1 cellular context compared by ENCODE assay signal in the genomic region with DNA sequence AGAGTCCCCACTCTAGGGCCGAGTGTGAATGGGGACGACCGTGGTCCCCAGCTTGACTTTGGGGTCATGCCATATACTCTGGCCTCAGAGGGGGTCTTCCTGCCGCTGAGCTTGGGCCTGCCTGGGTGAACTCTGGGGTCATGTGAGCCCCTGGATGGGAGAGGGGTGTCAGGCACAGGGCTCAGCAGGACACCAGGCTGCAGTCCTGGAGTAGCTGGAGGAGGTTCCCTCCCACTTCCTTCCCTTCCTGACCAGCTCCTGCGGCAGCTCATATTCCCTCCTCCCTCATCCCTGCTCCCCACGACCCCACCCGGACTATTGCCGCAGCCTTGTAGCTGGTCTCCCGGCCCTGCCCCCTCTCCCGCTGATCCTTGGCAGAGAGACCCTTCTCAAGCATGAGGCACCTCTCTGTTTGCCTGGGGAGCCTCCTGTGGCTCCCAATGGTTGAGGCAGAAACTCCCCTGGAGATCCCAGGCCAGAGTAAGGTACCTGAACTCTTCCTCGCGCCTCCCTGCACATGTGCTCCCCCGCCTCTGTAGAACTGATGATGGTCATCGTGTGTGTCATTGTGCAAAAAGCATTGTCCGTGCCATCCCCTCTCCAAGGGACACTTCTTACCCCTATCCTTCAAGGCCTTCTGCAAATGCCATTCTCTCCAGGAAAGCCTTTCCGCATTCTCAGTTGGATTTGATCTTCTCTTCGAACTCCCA.
A peak's percentile ranks its signal among the peaks of the same experiment; 100 is the strongest.
TF ChIP-seq lines count a peak whose summit lies in the region.

No MANE protein-coding gene starts in this region.

TF ChIP-seq in H1, 55 proteins besides CTCF, POLR2A, EP300 and RAD21 (continued from another document):
- TF ChIP-seq, protein P1, sequence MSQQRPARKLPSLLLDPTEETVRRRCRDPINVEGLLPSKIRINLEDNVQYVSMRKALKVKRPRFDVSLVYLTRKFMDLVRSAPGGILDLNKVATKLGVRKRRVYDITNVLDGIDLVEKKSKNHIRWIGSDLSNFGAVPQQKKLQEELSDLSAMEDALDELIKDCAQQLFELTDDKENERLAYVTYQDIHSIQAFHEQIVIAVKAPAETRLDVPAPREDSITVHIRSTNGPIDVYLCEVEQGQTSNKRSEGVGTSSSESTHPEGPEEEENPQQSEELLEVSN (IDR thresholded peaks at IDR 0.05) = peak; percentile 46; the same call in 1 of the 2 replicates
- TF ChIP-seq RXRA (IDR thresholded peaks at IDR 0.05; ENCODE audit: insufficient read depth, low read depth, low read length) = no peak
